Comparison of ENCODE assay signal across 23 cellular contexts in genomic region chr18:49623571-49623970, GRCh38.
DNase-seq lines count a peak whose midpoint lies in the region; ATAC-seq and TF ChIP-seq lines count a peak whose summit lies in the region.
"Had no signal": no experiment of that assay in that cellular context is flagged by ENCODE, and none has a peak within 500 bp of the region (broad histone marks: within the 10 kb centered on the region; RNA-seq: fewer than 3 reads in every experiment).

No MANE protein-coding gene starts in this region.

- CTCF ChIA-PET in mammary epithelial cell (lab: Charles Lee; ENCODE audit: low non-redundant PET), result no interaction called here

- H3K27ac ChIP-seq in mammary epithelial cell (ENCODE audit: insufficient read depth, low read depth, low read length) (no peak overlapping the region), breast epithelium (no peak overlapping the region), thyroid gland (peak overlapping the region in 2 of 3 donors; percentile 80 to 82)
- H3K27ac ChIP-seq: 22Rv1; A549; BLaER1 treated with 17β-estradiol and CSF1 and Interleukin-3, amounts not matched to agents 10 nM and 100 nM; GM23248 had no signal

- H3K9me3 ChIP-seq in mammary epithelial cell (replicated peaks; ENCODE audit: insufficient read depth, low read length) (no peaks in the 10 kb centered on the region), breast epithelium (no peaks in the 10 kb centered on the region), thyroid gland (no peaks in the 10 kb centered on the region)
- H3K9me3 ChIP-seq: A549; BE2C; BLaER1 treated with 17β-estradiol and CSF1 and Interleukin-3, amounts not matched to agents 10 nM and 100 nM had no signal

- intact Hi-C loops in mammary epithelial cell (cut with micrococcal nuclease), result no loop called here
- intact Hi-C loops in breast epithelium (cut with DNase I; ENCODE audit: low total_unique reads), result no loop called here
- intact Hi-C loops in thyroid gland (cut with DNase I), result loop anchor here (10.0 kb wide), 1 partner anchor 81 kb away; no protein-coding TSS in a partner anchor

- in situ Hi-C loops in mammary epithelial cell (cut with MboI; ENCODE audit: low sequenced_read_pairs in 2 of 2), result no loop called here

- H3K4me3 ChIP-seq in mammary epithelial cell (replicated peaks in 1 of 3; ENCODE audit: insufficient read depth in 1 of 3, low read depth in 2 of 3, low read length in 3 of 3) (no peak overlapping the region), breast epithelium (no peak overlapping the region), epithelial cell of esophagus (ENCODE audit: low read length) (no peak overlapping the region), thyroid gland (replicated peaks in 1 of 3) (no peak overlapping the region)
- H3K4me3 ChIP-seq: A549; BLaER1 treated with 17β-estradiol and CSF1 and Interleukin-3, amounts not matched to agents 10 nM and 100 nM; GM23248 had no signal

- no peak overlapping the region for H3K9ac ChIP-seq in mammary epithelial cell (ENCODE audit: insufficient read depth, low read length)
- H3K9ac ChIP-seq: BLaER1 treated with 17β-estradiol and CSF1 and Interleukin-3, amounts not matched to agents 10 nM and 100 nM; GM23248 had no signal

- TF ChIP-seq POLR2A in breast epithelium (IDR thresholded peaks at IDR 0.05), result no peak
- no peak for TF ChIP-seq POLR2A in thyroid gland (IDR thresholded peaks at IDR 0.05)

- no peaks in the 10 kb centered on the region for H3K79me2 ChIP-seq in mammary epithelial cell (ENCODE audit: insufficient read depth, low read length)

- H3K27me3 ChIP-seq in mammary epithelial cell (ENCODE audit: insufficient read depth, low read length), result no peaks in the 10 kb centered on the region
- H3K27me3 ChIP-seq in breast epithelium, result no peaks in the 10 kb centered on the region
- H3K27me3 ChIP-seq in thyroid gland, result no peaks in the 10 kb centered on the region
- H3K27me3 ChIP-seq: BE2C; BLaER1 treated with 17β-estradiol and CSF1 and Interleukin-3, amounts not matched to agents 10 nM and 100 nM had no signal

- peaks cover 14% of the 10 kb centered on the region for H3K4me1 ChIP-seq in mammary epithelial cell (ENCODE audit: insufficient read depth, low read length)
- H3K4me1 ChIP-seq in breast epithelium, result no peaks in the 10 kb centered on the region
- H3K4me1 ChIP-seq in thyroid gland, result peaks cover 54 to 74% of the 10 kb centered on the region in 2 donors
- H3K4me1 ChIP-seq: A549, BE2C had no signal

- BruUV-seq in mammary epithelial cell (replicated peaks; lab: Mats Ljungman, UMichigan), result no TSS peak

- DNase-seq in mammary epithelial cell (peak; percentile 70), breast epithelium (ENCODE audit: low spot score in 2 of 2) (no peak), epithelial cell of esophagus (ENCODE audit: low read depth) (peak; percentile 40), mesenteric fat pad (ENCODE audit: low spot score) (peak; percentile 6), thyroid gland (no peak), 8988T (no peak), NCI-H510A (lab: John Stamatoyannopoulos, UW) (no peak)
- DNase-seq: ACHN; AML-193; BE2C; CD4-positive, alpha-beta T cell; CD8-positive, alpha-beta memory T cell; DMS 273 treated with DMSO at 0.1 percent for 48 hours; DMS79; EL; GF-D8; GM23248; H7; HCEC 1CT had no signal

- no peak for TF ChIP-seq CTCF in mammary epithelial cell (conservative IDR thresholded peaks at IDR 0.05 in 1 of 2, IDR thresholded peaks at IDR 0.05 in 1 of 2; ENCODE audit: extremely low read depth in 1 of 2, insufficient read depth in 1 of 2, low read depth in 1 of 2, low read length in 2 of 2)
- TF ChIP-seq CTCF in breast epithelium (IDR thresholded peaks at IDR 0.05), result no peak
- no peak for TF ChIP-seq CTCF in epithelial cell of esophagus (IDR thresholded peaks at IDR 0.05; ENCODE audit: insufficient read depth, low read depth, low read length, missing control alignments)
- TF ChIP-seq CTCF in thyroid gland (IDR thresholded peaks at IDR 0.05), result no peak

- no peak overlapping the region for H3K4me2 ChIP-seq in mammary epithelial cell (ENCODE audit: insufficient read depth, low read depth, low read length)
- H3K4me2 ChIP-seq: A549 had no signal

- ATAC-seq in HG03571 (IDR thresholded peaks at IDR 0.05; ENCODE audit: unreplicated experiment), result no peak
- ATAC-seq: A549 had no signal

- dilution Hi-C loops in mammary epithelial cell (cut with HindIII; ENCODE audit: low sequenced_read_pairs), result loop anchor here (5.0 kb wide), 1 partner anchor 66 kb away; no protein-coding TSS in a partner anchor

- no peaks in the 10 kb centered on the region for H4K20me1 ChIP-seq in mammary epithelial cell (ENCODE audit: insufficient read depth, low read length)
- H4K20me1 ChIP-seq: BLaER1 treated with 17β-estradiol and CSF1 and Interleukin-3, amounts not matched to agents 10 nM and 100 nM had no signal

- no peak overlapping the region for H2AFZ ChIP-seq in mammary epithelial cell (ENCODE audit: low read depth, low read length)
- H2AFZ ChIP-seq: GM23248 had no signal

- H3K36me3 ChIP-seq in mammary epithelial cell (ENCODE audit: insufficient read depth, low read length), result no peaks in the 10 kb centered on the region
- no peaks in the 10 kb centered on the region for H3K36me3 ChIP-seq in breast epithelium
- no peaks in the 10 kb centered on the region for H3K36me3 ChIP-seq in thyroid gland
- H3K36me3 ChIP-seq: BE2C; BLaER1 treated with 17β-estradiol and CSF1 and Interleukin-3, amounts not matched to agents 10 nM and 100 nM had no signal

- 78% methylated on average over 6 of the region's 6 CpGs for WGBS in mammary epithelial cell (ENCODE audit: low coverage, missing lambda C conversion rate)
- WGBS in thyroid gland, 2 donors, result 90 to 94% methylated on average over 6 of the region's 6 CpGs

Comparison
In these comparisons a context has a peak if more than half of its experiments do, and no peak if none do; other contexts are left out.
1. DNase-seq: peak in mammary epithelial cell (single experiment), epithelial cell of esophagus (single experiment) and mesenteric fat pad (single experiment); none in breast epithelium (0 of 2), thyroid gland (0 of 2), 8988T (single experiment) and NCI-H510A (single experiment).
2. H3K27ac ChIP-seq: peak in thyroid gland (2 of 3); none in mammary epithelial cell (single experiment) and breast epithelium (0 of 2).